In the genomic region with DNA sequence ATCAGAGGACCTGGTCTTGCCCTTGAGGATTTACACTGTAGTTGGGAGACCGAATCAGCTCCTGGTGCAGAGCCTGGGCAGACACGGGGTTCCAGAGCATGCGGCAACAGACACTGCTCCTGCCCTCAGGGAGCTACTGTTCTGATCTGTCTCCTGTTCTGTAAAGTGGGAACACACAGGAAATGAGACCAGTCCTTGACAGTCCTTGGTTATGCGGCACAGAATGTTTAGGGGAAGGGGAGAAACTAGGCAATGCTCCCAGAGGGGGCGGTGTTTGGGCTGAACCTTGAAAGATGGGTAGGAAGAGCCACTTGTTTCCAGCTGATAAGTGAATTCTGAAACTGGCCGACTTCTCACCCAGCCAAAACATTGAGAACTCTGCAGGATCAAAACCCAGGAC, we compare ENCODE assay signal across 17 cellular contexts.
DNase-seq lines count a peak whose midpoint lies in the region; ATAC-seq, FAIRE-seq and TF ChIP-seq lines count a peak whose summit lies in the region.
"Had no signal": no experiment of that assay in that cellular context is flagged by ENCODE, and none has a peak within 500 bp of the region (broad histone marks: within the 10 kb centered on the region; RNA-seq: fewer than 3 reads in every experiment).

No MANE protein-coding gene starts in this region.

- H3K4me3 ChIP-seq in BLaER1 (no peak overlapping the region), mesenchymal stem cell (ENCODE audit: insufficient read depth in 1 of 2, low read depth in 1 of 2, low read length in 2 of 2) (no peak overlapping the region), Peyer's patch (no peak overlapping the region)
- H3K4me3 ChIP-seq: PC-9 had no signal

- H2AK5ac ChIP-seq in mesenchymal stem cell (ENCODE audit: low read length, severe bottlenecking), result no peak overlapping the region

- H3K18ac ChIP-seq in mesenchymal stem cell (ENCODE audit: low read depth in 1 of 2, low read length in 2 of 2), result peak overlapping the region; percentile 19 to 89

- no peak overlapping the region for H2AFZ ChIP-seq in mesenchymal stem cell (ENCODE audit: low read depth, low read length)
- H2AFZ ChIP-seq: PC-9 had no signal

- H3K4me1 Mint-ChIP-seq in stimulated activated memory B cell treated with anti-CD40 and anti-IgM and Interleukin-4, amounts not matched to agents 10 μg/mL and 1 μg/mL and 100 μg/mL, for 72 hours, result peaks cover 47% of the 10 kb centered on the region

- H4K20me1 ChIP-seq in BLaER1, result no peaks in the 10 kb centered on the region

- no peak for DNase-seq in HTR-8/SVneo (ENCODE audit: insufficient read length, low spot score)
- DNase-seq in mesenchymal stem cell, result no peak
- no peak for DNase-seq in AML-193 (lab: John Stamatoyannopoulos, UW)
- no peak for DNase-seq in MV-4-11 (lab: John Stamatoyannopoulos, UW)
- DNase-seq in Peyer's patch, result no peak
- DNase-seq: ACHN; BE2C; CD8-positive, alpha-beta memory T cell; Kasumi-1; NCI-H187 treated with DMSO at 0.1 percent for 48 hours; NCI-H446 treated with DMSO at 0.1 percent for 48 hours; NCI-H748 treated with DMSO at 0.1 percent for 48 hours; PC-9 had no signal

- H3K23ac ChIP-seq in mesenchymal stem cell (ENCODE audit: low read length in 2 of 2), result no peak overlapping the region

- ATAC-seq in stimulated activated memory B cell treated with anti-CD40 and anti-IgM and Interleukin-4, amounts not matched to agents 10 μg/mL and 1 μg/mL and 100 μg/mL, for 72 hours, result no peak
- no peak for ATAC-seq in GM21528 (IDR thresholded peaks at IDR 0.05; ENCODE audit: low FRiP score, unreplicated experiment)

- peak overlapping the region; percentile 19 for H4K91ac ChIP-seq in mesenchymal stem cell (ENCODE audit: low read length)

- TF ChIP-seq POLR2A in Peyer's patch (IDR thresholded peaks at IDR 0.05), result no peak

- H3K9me3 Mint-ChIP-seq in stimulated activated memory B cell treated with anti-CD40 and anti-IgM and Interleukin-4, amounts not matched to agents 10 μg/mL and 1 μg/mL and 100 μg/mL, for 72 hours, result no peaks in the 10 kb centered on the region
- H3K9me3 Mint-ChIP-seq: CD8-positive, alpha-beta memory T cell had no signal

- H3K4me1 ChIP-seq in BLaER1 (peaks cover 82% of the 10 kb centered on the region), mesenchymal stem cell (ENCODE audit: control insufficient read depth, insufficient read depth, low read depth, low read length) (peaks cover 14% of the 10 kb centered on the region), Peyer's patch (peaks cover 0 to 16% (median 0%) of the 10 kb centered on the region in 4 donors)
- H3K4me1 ChIP-seq: BE2C had no signal

- peak overlapping the region; percentile 27 for H3K4me2 ChIP-seq in BLaER1
- H3K4me2 ChIP-seq in mesenchymal stem cell (ENCODE audit: low read length, poor library complexity, severe bottlenecking), result no peak overlapping the region
- H3K4me2 ChIP-seq: PC-9 had no signal

- peak overlapping the region; percentile 54 for H4K8ac ChIP-seq in mesenchymal stem cell (ENCODE audit: low read length)

- no peak overlapping the region for H2BK5ac ChIP-seq in mesenchymal stem cell (ENCODE audit: low read depth, low read length, poor library complexity, severe bottlenecking)

- H3K36me3 ChIP-seq in BLaER1, result no peaks in the 10 kb centered on the region
- H3K36me3 ChIP-seq in mesenchymal stem cell (ENCODE audit: control insufficient read depth in 1 of 2, insufficient read depth in 2 of 2, low read depth in 1 of 2, low read length in 2 of 2), result no peaks in the 10 kb centered on the region
- H3K36me3 ChIP-seq in Peyer's patch, result no peaks in the 10 kb centered on the region
- H3K36me3 ChIP-seq: BE2C had no signal

- H2BK120ac ChIP-seq in mesenchymal stem cell (ENCODE audit: low read depth, low read length), result no peak overlapping the region

- H3K9ac ChIP-seq in BLaER1 (no peak overlapping the region), mesenchymal stem cell (ENCODE audit: low read length) (no peak overlapping the region)

- no peak overlapping the region for H3K4me3 Mint-ChIP-seq in stimulated activated memory B cell treated with anti-CD40 and anti-IgM and Interleukin-4, amounts not matched to agents 10 μg/mL and 1 μg/mL and 100 μg/mL, for 72 hours

- H3K36me3 Mint-ChIP-seq in stimulated activated memory B cell treated with anti-CD40 and anti-IgM and Interleukin-4, amounts not matched to agents 10 μg/mL and 1 μg/mL and 100 μg/mL, for 72 hours, result peaks cover 13% of the 10 kb centered on the region

- H3K27ac ChIP-seq in BLaER1 (no peak overlapping the region), mesenchymal stem cell (ENCODE audit: low read length, poor library complexity, severe bottlenecking) (no peak overlapping the region), Peyer's patch (no peak overlapping the region)
- H3K27ac ChIP-seq: PC-9 had no signal

- no peaks in the 10 kb centered on the region for H3K27me3 ChIP-seq in BLaER1
- H3K27me3 ChIP-seq in mesenchymal stem cell (ENCODE audit: control insufficient read depth in 1 of 2, insufficient read depth in 1 of 2, low read length in 2 of 2), result no peaks in the 10 kb centered on the region
- H3K27me3 ChIP-seq in Peyer's patch, result no peaks in the 10 kb centered on the region
- H3K27me3 ChIP-seq: BE2C had no signal

- H3K79me1 ChIP-seq in mesenchymal stem cell (replicated peaks; ENCODE audit: low read length, poor library complexity, severe bottlenecking), result no peaks in the 10 kb centered on the region

- H3K14ac ChIP-seq in mesenchymal stem cell (ENCODE audit: low read length in 2 of 2), result no peak overlapping the region

- WGBS in mesenchymal stem cell, result 96% methylated on average over 6 of the region's 6 CpGs

- no peaks in the 10 kb centered on the region for H3K27me3 Mint-ChIP-seq in stimulated activated memory B cell treated with anti-CD40 and anti-IgM and Interleukin-4, amounts not matched to agents 10 μg/mL and 1 μg/mL and 100 μg/mL, for 72 hours

- TF ChIP-seq CTCF in Peyer's patch (IDR thresholded peaks at IDR 0.05), result no peak

- H3K27ac Mint-ChIP-seq in stimulated activated memory B cell treated with anti-CD40 and anti-IgM and Interleukin-4, amounts not matched to agents 10 μg/mL and 1 μg/mL and 100 μg/mL, for 72 hours, result peak overlapping the region; percentile 91

- no peak overlapping the region for H2BK15ac ChIP-seq in mesenchymal stem cell (ENCODE audit: low read depth, poor library complexity, severe bottlenecking)

- peak; percentile 81 for FAIRE-seq in HTR-8/SVneo (lab: Jason Lieb, UNC)
- FAIRE-seq: H54 had no signal

- H3K9me3 ChIP-seq in BLaER1 (peaks cover 6% of the 10 kb centered on the region; the same call in 1 of the 2 replicates), mesenchymal stem cell (ENCODE audit: control insufficient read depth, low read length) (no peaks in the 10 kb centered on the region), Peyer's patch (no peaks in the 10 kb centered on the region)
- H3K9me3 ChIP-seq: BE2C had no signal

- peak overlapping the region; percentile 88 to 89 for H2BK12ac ChIP-seq in mesenchymal stem cell (ENCODE audit: low read length in 2 of 2)

- peak overlapping the region; percentile 32 to 36 for H3K4ac ChIP-seq in mesenchymal stem cell (ENCODE audit: low read depth in 1 of 2, low read length in 2 of 2)
